ENCODE assay signal across 18 cellular contexts in genomic region chr3:13217736-13218540, GRCh38.
DNase-seq lines count a peak whose midpoint lies in the region; TF ChIP-seq lines count a peak whose summit lies in the region.
"Had no signal": no experiment of that assay in that cellular context is flagged by ENCODE, and none has a peak within 500 bp of the region (broad histone marks: within the 10 kb centered on the region; RNA-seq: fewer than 3 reads in every experiment).

No MANE protein-coding gene starts in this region.

- intact Hi-C loops in MCF 10A (cut with micrococcal nuclease), result loop anchor here (5.0 to 10.0 kb wide), 3 partner anchors 126 to 427 kb away; no protein-coding TSS in a partner anchor
- intact Hi-C loops in breast epithelium (cut with DNase I; ENCODE audit: low total_unique reads), result no loop called here
- intact Hi-C loops in transverse colon (cut with DNase I; ENCODE audit: low total_unique reads), result no loop called here

- peaks cover 17% of the 10 kb centered on the region for H4K20me1 ChIP-seq in smooth muscle cell (ENCODE audit: low read depth)

- TF ChIP-seq POLR2A in breast epithelium (IDR thresholded peaks at IDR 0.05) (no peak), transverse colon (IDR thresholded peaks at IDR 0.05) (no peak)

- H3K4me3 Mint-ChIP-seq in MCF 10A (ENCODE audit: unreplicated experiment), result no peak overlapping the region
- H3K4me3 Mint-ChIP-seq: activated B cell treated with CpG ODN at 0.5 μM for 24 hours; B cell; GM23338; naive thymus-derived CD4-positive, alpha-beta T cell had no signal

- no peak overlapping the region for H2AFZ ChIP-seq in smooth muscle cell (ENCODE audit: low read depth)
- H2AFZ ChIP-seq: GM23338 had no signal

- H3K9ac ChIP-seq in NT2/D1 (ENCODE audit: insufficient read length, low read depth), result no peak overlapping the region
- no peak overlapping the region for H3K9ac ChIP-seq in smooth muscle cell (ENCODE audit: low read depth)
- H3K9ac ChIP-seq: KMS-11 had no signal

- H3K4me3 ChIP-seq in breast epithelium (no peak overlapping the region), NT2/D1 (ENCODE audit: insufficient read length, low read depth) (no peak overlapping the region), epithelial cell of esophagus (ENCODE audit: low read length) (no peak overlapping the region), smooth muscle cell (no peak overlapping the region), transverse colon (no peak overlapping the region)
- H3K4me3 ChIP-seq: GM23338, SJSA1 had no signal

- no TSS peak for BruUV-seq in MCF 10A (replicated peaks; lab: Mats Ljungman, UMichigan)

- H3K36me3 Mint-ChIP-seq in MCF 10A (ENCODE audit: insufficient read depth, unreplicated experiment), result no peaks in the 10 kb centered on the region
- H3K36me3 Mint-ChIP-seq: naive thymus-derived CD4-positive, alpha-beta T cell had no signal

- no peaks in the 10 kb centered on the region for H3K36me3 ChIP-seq in breast epithelium
- no peaks in the 10 kb centered on the region for H3K36me3 ChIP-seq in NT2/D1 (ENCODE audit: insufficient read depth, insufficient read length, low read length)
- no peaks in the 10 kb centered on the region for H3K36me3 ChIP-seq in smooth muscle cell (ENCODE audit: low read depth)
- no peaks in the 10 kb centered on the region for H3K36me3 ChIP-seq in transverse colon
- H3K36me3 ChIP-seq: SJSA1 had no signal

- no peaks in the 10 kb centered on the region for H3K9me3 Mint-ChIP-seq in MCF 10A (ENCODE audit: unreplicated experiment)
- H3K9me3 Mint-ChIP-seq: activated B cell treated with CpG ODN at 0.5 μM for 24 hours; activated T-helper 2 cell treated with anti-CD3 and anti-CD28 coated beads, Interferon-gamma antibody, Interleukin-2, Interleukin-4, amounts not matched to agents 10 μg/mL and 5 μg/mL and 100 μg/mL, durations not matched to agents 14 hours and 24 hours and 36 hours; GM23338; naive thymus-derived CD4-positive, alpha-beta T cell had no signal

- POLR2A ChIA-PET in MCF 10A (lab: Yijun Ruan, JAX), result no interaction called here

- TF ChIP-seq EP300 in transverse colon (IDR thresholded peaks at IDR 0.05; ENCODE audit: low read depth), result no peak

- TF ChIP-seq CTCF in MCF 10A (IDR thresholded peaks at IDR 0.05; ENCODE audit: unreplicated experiment), result no peak
- no peak for TF ChIP-seq CTCF in breast epithelium (IDR thresholded peaks at IDR 0.05)
- TF ChIP-seq CTCF in epithelial cell of esophagus (IDR thresholded peaks at IDR 0.05; ENCODE audit: insufficient read depth, low read depth, low read length, missing control alignments), result no peak
- no peak for TF ChIP-seq CTCF in smooth muscle cell (IDR thresholded peaks at IDR 0.05; ENCODE audit: borderline replicate concordance, insufficient read depth, poor library complexity, severe bottlenecking)
- TF ChIP-seq CTCF in transverse colon (IDR thresholded peaks at IDR 0.05), result no peak

- DNase-seq in MCF 10A (ENCODE audit: unreplicated experiment), result peak; percentile 68
- no peak for DNase-seq in breast epithelium (ENCODE audit: low spot score in 2 of 2)
- DNase-seq in NT2/D1 (ENCODE audit: low read depth, low spot score), result peak; percentile 15
- peak; percentile 82 for DNase-seq in epithelial cell of esophagus (ENCODE audit: low read depth)
- no peak for DNase-seq in smooth muscle cell (lab: John Stamatoyannopoulos, UW; ENCODE audit: unreplicated experiment)
- no peak for DNase-seq in DMS153 (lab: John Stamatoyannopoulos, UW)
- no peak for DNase-seq in NCI-H1436 (lab: John Stamatoyannopoulos, UW)
- DNase-seq in transverse colon, result no peak
- DNase-seq: activated B cell treated with CpG ODN at 0.5 μM for 24 hours; central memory CD4-positive, alpha-beta T cell; naive thymus-derived CD4-positive, alpha-beta T cell; NCI-H2171 treated with DMSO at 0.1 percent for 48 hours; small intestine had no signal

- H3K9me3 ChIP-seq in breast epithelium (no peaks in the 10 kb centered on the region), NT2/D1 (ENCODE audit: insufficient read depth, low read length) (no peaks in the 10 kb centered on the region), smooth muscle cell (replicated peaks; ENCODE audit: low read depth) (no peaks in the 10 kb centered on the region), transverse colon (no peaks in the 10 kb centered on the region)
- H3K9me3 ChIP-seq: SJSA1 had no signal

- no peaks in the 10 kb centered on the region for H3K79me2 ChIP-seq in smooth muscle cell (ENCODE audit: low read depth)

- H3K27me3 ChIP-seq in breast epithelium (no peaks in the 10 kb centered on the region), NT2/D1 (ENCODE audit: insufficient read depth, insufficient read length) (no peaks in the 10 kb centered on the region), smooth muscle cell (ENCODE audit: low read depth) (no peaks in the 10 kb centered on the region), transverse colon (no peaks in the 10 kb centered on the region)
- H3K27me3 ChIP-seq: SJSA1 had no signal

- no peak overlapping the region for H3K4me2 ChIP-seq in smooth muscle cell
- H3K4me2 ChIP-seq: GM23338, KMS-11 had no signal

- no peaks in the 10 kb centered on the region for H3K27me3 Mint-ChIP-seq in MCF 10A (ENCODE audit: insufficient read depth, unreplicated experiment)
- H3K27me3 Mint-ChIP-seq: naive thymus-derived CD4-positive, alpha-beta T cell had no signal

- H3K27ac ChIP-seq in breast epithelium, result no peak overlapping the region
- H3K27ac ChIP-seq in smooth muscle cell (ENCODE audit: low read depth), result peak overlapping the region; percentile 63
- no peak overlapping the region for H3K27ac ChIP-seq in transverse colon
- H3K27ac ChIP-seq: KMS-11, SJSA1 had no signal

- CTCF ChIA-PET in MCF 10A (lab: Yijun Ruan, JAX), result interaction anchor here (0.9 kb wide), 1 partner anchor 13 kb away, joined by 3 read pairs; no protein-coding TSS in a partner anchor

- in situ Hi-C loops in transverse colon (cut with MboI; ENCODE audit: low pct_ligation_motif_present in 1 of 4, low pct_unique_long_range_greater_than_20kb in 1 of 4, low sequenced_read_pairs in 3 of 4), result no loop called here

- H3K4me1 Mint-ChIP-seq in MCF 10A (ENCODE audit: insufficient read depth, unreplicated experiment), result peaks cover 12% of the 10 kb centered on the region
- H3K4me1 Mint-ChIP-seq: activated B cell treated with CpG ODN at 0.5 μM for 24 hours; B cell; naive thymus-derived CD4-positive, alpha-beta T cell had no signal

- no peaks in the 10 kb centered on the region for H3F3A ChIP-seq in smooth muscle cell (ENCODE audit: low read depth)

- 61% methylated on average over 9 of the region's 9 CpGs for WGBS in smooth muscle cell (ENCODE audit: low lambda C conversion rate)
- 73 to 100% methylated on average over 1 to 9 of the region's 9 CpGs for WGBS in transverse colon (ENCODE audit: low coverage in 1 of 2), 2 donors

- H3K27ac Mint-ChIP-seq in MCF 10A (ENCODE audit: low read depth, unreplicated experiment), result no peak overlapping the region
- H3K27ac Mint-ChIP-seq: activated B cell treated with CpG ODN at 0.5 μM for 24 hours; activated T-helper 2 cell treated with anti-CD3 and anti-CD28 coated beads, Interferon-gamma antibody, Interleukin-2, Interleukin-4, amounts not matched to agents 10 μg/mL and 5 μg/mL and 100 μg/mL, durations not matched to agents 14 hours and 24 hours and 36 hours; B cell; GM23338; naive thymus-derived CD4-positive, alpha-beta T cell had no signal

- H3K4me1 ChIP-seq in breast epithelium (no peaks in the 10 kb centered on the region), NT2/D1 (ENCODE audit: insufficient read depth, insufficient read length) (peaks cover 30% of the 10 kb centered on the region), smooth muscle cell (ENCODE audit: low read depth) (no peaks in the 10 kb centered on the region), transverse colon (no peaks in the 10 kb centered on the region)
- H3K4me1 ChIP-seq: SJSA1 had no signal

Comparison
In these comparisons a context has a peak if more than half of its experiments do, and no peak if none do; other contexts are left out.
1. DNase-seq: peak in MCF 10A (single experiment), NT2/D1 (single experiment) and epithelial cell of esophagus (single experiment); none in breast epithelium (0 of 2), smooth muscle cell (single experiment), DMS153 (single experiment), NCI-H1436 (single experiment) and transverse colon (single experiment).